In the genomic region with DNA sequence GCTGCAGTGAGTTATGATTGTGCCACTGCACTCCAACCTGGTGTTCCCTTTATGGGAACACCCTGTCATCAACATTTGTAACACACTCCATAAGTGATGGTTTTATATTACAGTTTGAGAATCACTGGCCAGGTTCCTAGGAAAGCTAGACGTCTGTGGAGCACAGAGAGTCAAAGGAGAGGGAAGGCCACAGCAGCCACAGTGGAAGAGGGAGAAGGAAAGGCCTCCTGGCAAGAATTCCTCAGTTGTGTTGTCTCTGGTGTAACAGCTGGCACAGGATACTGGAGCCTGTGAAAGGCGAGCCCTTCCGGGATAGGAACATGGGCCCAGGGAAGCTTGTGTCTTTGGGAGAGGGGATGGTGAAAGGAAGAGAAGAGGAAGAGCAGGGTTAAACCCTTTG, we compare ENCODE assay signal across 18 cellular contexts.
A peak's percentile ranks its signal among the peaks of the same experiment; 100 is the strongest.
DNase-seq lines count a peak whose midpoint lies in the region; ATAC-seq and TF ChIP-seq lines count a peak whose summit lies in the region.
"Had no signal": no experiment of that assay in that cellular context is flagged by ENCODE, and none has a peak within 500 bp of the region (broad histone marks: within the 10 kb centered on the region; RNA-seq: fewer than 3 reads in every experiment).

No MANE protein-coding gene starts in this region.

- DNase-seq in DMS 273 (lab: John Stamatoyannopoulos, UW; ENCODE audit: unreplicated experiment) (peak; percentile 49), NCI-H2029 treated with DMSO at 0.1 percent for 48 hours (lab: John Stamatoyannopoulos, UW) (peak; percentile 36), NCI-H510A treated with DMSO at 0.1 percent for 48 hours (lab: John Stamatoyannopoulos, UW) (peak; percentile 16), left ventricle myocardium superior (no peak), NCI-H2227 treated with DMSO at 0.1 percent for 48 hours (lab: John Stamatoyannopoulos, UW) (no peak), CD14-positive monocyte (ENCODE audit: low spot score) (no peak), NOMO-1 treated with dmso at 0.1 percent for 144 hours (lab: John Stamatoyannopoulos, UW; ENCODE audit: unreplicated experiment) (no peak), HK-2 (ENCODE audit: unreplicated experiment) (no peak)
- DNase-seq: C1 segment of cervical spinal cord, H7, Karpas-422, MG63, NCI-H1105, NCI-H1694, NCI-H226, NCI-H748 treated with DMSO at 0.1 percent for 48 hours, PC-9 had no signal

- H3K27ac Mint-ChIP-seq in CD14-positive monocyte: no peak overlapping the region

- intact Hi-C loops in left ventricle myocardium superior (cut with micrococcal nuclease) (no loop called here), CD14-positive monocyte (cut with micrococcal nuclease) (no loop called here)

- H3K36me3 Mint-ChIP-seq in CD14-positive monocyte: no peaks in the 10 kb centered on the region

- peaks cover 0 to 6% (median 2%) of the 10 kb centered on the region in 7 donors for H3K9me3 Mint-ChIP-seq in CD14-positive monocyte

- no peaks in the 10 kb centered on the region for H3K4me1 Mint-ChIP-seq in CD14-positive monocyte

- ATAC-seq in left ventricle myocardium superior: peak; percentile 67
- ATAC-seq: A549 had no signal

- H3K27me3 Mint-ChIP-seq in CD14-positive monocyte (ENCODE audit: low read depth in 3 of 3): no peaks in the 10 kb centered on the region

- H3K4me3 Mint-ChIP-seq in CD14-positive monocyte: no peak overlapping the region

- TF ChIP-seq CTCF in CD14-positive monocyte (IDR thresholded peaks at IDR 0.05): no peak

Comparison
In these comparisons a context has a peak if more than half of its experiments do, and no peak if none do; other contexts are left out.
1. DNase-seq: peak in DMS 273 (single experiment), NCI-H2029 treated with DMSO at 0.1 percent for 48 hours (single experiment) and NCI-H510A treated with DMSO at 0.1 percent for 48 hours (single experiment); none in left ventricle myocardium superior (single experiment), NCI-H2227 treated with DMSO at 0.1 percent for 48 hours (single experiment), CD14-positive monocyte (single experiment), NOMO-1 treated with dmso at 0.1 percent for 144 hours (single experiment) and HK-2 (single experiment).